In the genomic region with DNA sequence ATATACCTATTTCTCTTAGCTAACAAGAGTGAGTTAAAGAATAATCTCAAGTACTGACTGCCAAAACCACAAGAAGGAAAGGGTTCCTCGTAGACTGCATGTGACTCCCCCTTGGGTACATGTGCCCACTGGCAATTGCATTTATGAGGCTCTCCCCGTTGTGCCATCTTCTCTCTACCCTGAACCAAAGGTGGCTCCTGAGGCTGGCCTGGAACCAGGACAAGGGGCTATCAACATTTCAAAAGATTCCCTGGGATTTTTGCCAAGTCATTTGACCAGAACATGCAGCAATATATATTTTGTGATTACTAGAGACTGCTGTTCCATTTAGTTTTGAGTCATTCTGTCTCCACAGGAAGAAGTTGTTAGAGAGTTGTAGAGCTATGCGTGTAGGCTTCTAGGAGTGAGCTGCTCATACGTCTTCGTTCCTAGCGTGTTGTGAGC, we compare ENCODE assay signal across 9 cellular contexts. TPM values are rescaled to one million over a fixed set of nuclear protein-coding genes. Genes with fewer than 3 reads are reported as not detected.
A peak's percentile ranks its signal among the peaks of the same experiment; 100 is the strongest.
DNase-seq lines count a peak whose midpoint lies in the region; ATAC-seq, FAIRE-seq and TF ChIP-seq lines count a peak whose summit lies in the region.
"Had no signal": no experiment of that assay in that cellular context is flagged by ENCODE, and none has a peak within 500 bp of the region (broad histone marks: within the 10 kb centered on the region; RNA-seq: fewer than 3 reads in every experiment).

No MANE protein-coding gene starts in this region.

- CTCF ChIA-PET in GM10248 (lab: Yijun Ruan, JAX) = interaction anchor here (0.6 to 1.4 kb wide), 2 partner anchors 10 to 14 kb away, joined by 3 read pairs; no protein-coding TSS in a partner anchor

- no peaks in the 10 kb centered on the region for H3K36me3 ChIP-seq in SJCRH30

- H3K4me3 ChIP-seq in epithelial cell of proximal tubule (ENCODE audit: low read depth, low read length) = no peak overlapping the region
- H3K4me3 ChIP-seq in SJCRH30 = no peak overlapping the region

- FAIRE-seq in urothelium cell line (lab: Jason Lieb, UNC) = no peak

- peak; percentile 12 for DNase-seq in COR-L47 (lab: John Stamatoyannopoulos, UW)
- peak; percentile 88 for DNase-seq in epithelial cell of proximal tubule (ENCODE audit: low read depth)
- no peak for DNase-seq in GM10248 (ENCODE audit: extremely low spot score)
- no peak for DNase-seq in GM19238 (ENCODE audit: insufficient read length, low spot score)
- DNase-seq in SJCRH30 = no peak
- DNase-seq in urothelium cell line (ENCODE audit: low spot score) = no peak
- DNase-seq: trophoblast cell had no signal

- H3K4me1 ChIP-seq in SJCRH30 = no peaks in the 10 kb centered on the region

- peak; percentile 65 for ATAC-seq in GM21381 (IDR thresholded peaks at IDR 0.05; ENCODE audit: unreplicated experiment)
- ATAC-seq in HG03521 (IDR thresholded peaks at IDR 0.05; ENCODE audit: unreplicated experiment) = peak; percentile 52

- H3K9me3 ChIP-seq in SJCRH30 (replicated peaks) = no peaks in the 10 kb centered on the region

- H3K27ac ChIP-seq in SJCRH30 = no peak overlapping the region

- H3K27me3 ChIP-seq in SJCRH30 = no peaks in the 10 kb centered on the region

- no peak for TF ChIP-seq CTCF in epithelial cell of proximal tubule (conservative IDR thresholded peaks at IDR 0.05; ENCODE audit: low read depth, low read length)
- TF ChIP-seq CTCF in GM10248 (IDR thresholded peaks at IDR 0.05; ENCODE audit: control extremely low read depth, extremely low read depth, low read depth, missing control alignments) = no peak

- POLR2A ChIA-PET in GM10248 (lab: Yijun Ruan, JAX) = no interaction called here

RNA-seq across cellular contexts. Expression of a gene that starts 45.8 kb away (rescaled TPM):
- total RNA-seq in epithelial cell of proximal tubule = 45.2 and 69.8 TPM in 2 replicates
- total RNA-seq in SJCRH30 (2014; rRNA removed; shearing (Covaris generic)) = 0.04 and 0.08 TPM in 2 replicates

Comparison
In these comparisons a context has a peak if more than half of its experiments do, and no peak if none do; other contexts are left out.
1. DNase-seq: peak in COR-L47 (single experiment) and epithelial cell of proximal tubule (single experiment); none in GM10248 (single experiment), GM19238 (single experiment), SJCRH30 (0 of 2) and urothelium cell line (single experiment).
2. RNA of a gene that starts 45.8 kb away (total RNA-seq): 45.2 to 69.8 TPM in epithelial cell of proximal tubule; 0.04 to 0.08 TPM in SJCRH30; every median in the first group is over 10 times any median in the second.